ENCODE assay signal across 8 cellular contexts in the genomic region with DNA sequence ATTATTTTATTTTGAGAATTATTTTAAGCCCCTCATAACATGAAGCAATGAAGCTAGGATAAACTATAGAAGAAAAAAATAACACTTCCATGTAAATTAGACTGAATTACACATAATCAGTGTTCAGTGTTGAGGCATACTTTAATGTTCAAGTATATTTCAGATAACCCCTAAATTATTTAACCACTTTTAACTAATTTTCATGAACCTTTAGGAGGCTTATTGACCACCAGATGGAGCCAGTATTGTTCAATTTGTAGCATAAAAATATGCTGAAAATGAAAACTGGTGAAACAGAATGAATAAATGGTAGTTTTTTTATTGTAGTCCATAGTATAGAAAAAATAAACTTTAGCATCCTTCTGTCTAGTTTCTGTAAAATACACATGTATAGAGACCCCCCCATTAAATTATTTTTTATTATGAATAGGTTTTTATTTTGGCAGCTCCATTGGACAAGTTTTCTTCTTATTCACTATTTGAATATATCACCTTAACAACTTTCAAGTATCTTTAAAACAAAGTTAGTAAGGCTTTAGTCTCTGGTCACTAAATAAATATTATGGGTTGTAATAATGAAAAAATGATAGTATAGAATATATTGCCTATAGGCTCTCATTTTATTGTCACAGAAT.
DNase-seq lines count a peak whose midpoint lies in the region; ATAC-seq, FAIRE-seq and TF ChIP-seq lines count a peak whose summit lies in the region.

No MANE protein-coding gene starts in this region.

- TF ChIP-seq POLR2A in K562 (conservative IDR thresholded peaks at IDR 0.05), result no peak

- CTCF ChIA-PET in K562 (lab: Yijun Ruan, JAX; ENCODE audit: low intra/inter-chr PET ratio), result interaction anchor here (0.7 kb wide), 1 partner anchor 525 kb away, joined by 3 read pairs; no protein-coding TSS in a partner anchor

- no peak overlapping the region for H3K4me3 Mint-ChIP-seq in CD4-positive, CD25-positive, alpha-beta regulatory T cell

- H3K9me3 Mint-ChIP-seq in CD4-positive, CD25-positive, alpha-beta regulatory T cell, result peaks cover 0 to 14% (median 1%) of the 10 kb centered on the region in 7 donors

- H3K36me3 Mint-ChIP-seq in CD4-positive, CD25-positive, alpha-beta regulatory T cell, result peaks cover 9% of the 10 kb centered on the region

- TF ChIP-seq EP300 in K562 (IDR thresholded peaks at IDR 0.05; ENCODE audit: low read length), result no peak

- POLR2A ChIA-PET in K562 (lab: Yijun Ruan, JAX), result no interaction called here

- no peak overlapping the region for H3K4me3 ChIP-seq in CD4-positive, CD25-positive, alpha-beta regulatory T cell (ENCODE audit: low read depth, low read length)
- H3K4me3 ChIP-seq in K562, result no peak overlapping the region

- H3K27ac ChIP-seq in CD4-positive, CD25-positive, alpha-beta regulatory T cell (ENCODE audit: insufficient read depth, low read length, poor library complexity, severe bottlenecking), result no peak overlapping the region
- no peak overlapping the region for H3K27ac ChIP-seq in K562 (ENCODE audit: extremely low read depth, low read depth, low read length)

- no peak overlapping the region for H2AFZ ChIP-seq in K562 (ENCODE audit: low read depth, low read length)

- intact Hi-C loops in K562 (cut with micrococcal nuclease) (loop anchor here (1.0 to 5.0 kb wide), 2 partner anchors 78 to 524 kb away; no protein-coding TSS in a partner anchor), left colon (cut with DNase I, micrococcal nuclease) (loop anchor here in 1 of 2 donors (5.0 kb wide), 1 partner anchor 523 kb away; the partner anchor contains the start of gene ADAMTS6)

- H3K27me3 ChIP-seq in CD4-positive, CD25-positive, alpha-beta regulatory T cell (ENCODE audit: control insufficient read depth, insufficient read depth, low read length), result no peaks in the 10 kb centered on the region
- H3K27me3 ChIP-seq in K562 (ENCODE audit: control insufficient read depth in 2 of 2, insufficient read depth in 2 of 2, low read length in 2 of 2), result no peaks in the 10 kb centered on the region

- H3K4me1 Mint-ChIP-seq in CD4-positive, CD25-positive, alpha-beta regulatory T cell, result no peaks in the 10 kb centered on the region

- no peaks in the 10 kb centered on the region for H3K9me1 ChIP-seq in K562 (ENCODE audit: control insufficient read depth, insufficient read depth, low read length)

- H3K36me3 ChIP-seq in CD4-positive, CD25-positive, alpha-beta regulatory T cell (ENCODE audit: control insufficient read depth, insufficient read depth, low read length), result no peaks in the 10 kb centered on the region
- no peaks in the 10 kb centered on the region for H3K36me3 ChIP-seq in K562 (ENCODE audit: control insufficient read depth, insufficient read depth, low read length)

- H3K4me2 ChIP-seq in K562 (ENCODE audit: insufficient read depth, low read length), result no peak overlapping the region

- no peaks in the 10 kb centered on the region for H3K27me3 Mint-ChIP-seq in CD4-positive, CD25-positive, alpha-beta regulatory T cell

- in situ Hi-C loops in K562 (cut with MboI), result loop anchor here (25.0 kb wide), 1 partner anchor 528 kb away; the partner anchor contains the start of gene ADAMTS6

- no peak for FAIRE-seq in K562 (lab: Jason Lieb, UNC)

- H3K9ac ChIP-seq in K562 (ENCODE audit: insufficient read depth in 1 of 2, low read depth in 2 of 2, low read length in 2 of 2), result no peak overlapping the region

- BruUV-seq in K562 (replicated peaks; lab: Mats Ljungman, UMichigan), result no TSS peak

- H3K4me1 ChIP-seq in CD4-positive, CD25-positive, alpha-beta regulatory T cell (ENCODE audit: control insufficient read depth, insufficient read depth, low read length, poor library complexity, severe bottlenecking), result no peaks in the 10 kb centered on the region
- H3K4me1 ChIP-seq in K562 (replicated peaks in 1 of 2; ENCODE audit: control insufficient read depth in 2 of 2, insufficient read depth in 2 of 2, low read length in 2 of 2), result no peaks in the 10 kb centered on the region

- peak in 2 of 3 donors; percentile 29 to 43 for DNase-seq in CD4-positive, CD25-positive, alpha-beta regulatory T cell
- DNase-seq in HT-29 (ENCODE audit: low spot score) (peak; percentile 33), K562 (ENCODE audit: extremely low read depth in 1 of 4, low spot score in 3 of 4) (peak in 2 of 4 experiments; percentile 5 to 26), medulla oblongata (ENCODE audit: extremely low spot score) (peak; percentile 40), left colon (no peak), NCI-H524 treated with DMSO at 0.1 percent for 48 hours (lab: John Stamatoyannopoulos, UW) (no peak), ecto neural progenitor cell (ENCODE audit: low spot score) (no peak)

- H3K9me3 ChIP-seq in CD4-positive, CD25-positive, alpha-beta regulatory T cell (ENCODE audit: control insufficient read depth in 2 of 2, low read length in 2 of 2), result peaks cover 6 to 7% of the 10 kb centered on the region in 2 experiments
- H3K9me3 ChIP-seq in K562 (replicated peaks; ENCODE audit: control insufficient read depth, insufficient read depth, low read depth, low read length), result peaks cover 8% of the 10 kb centered on the region

- TF ChIP-seq RAD21 in K562 (CRISPR knock-in tag; conservative IDR thresholded peaks at IDR 0.05 in 1 of 2, IDR thresholded peaks at IDR 0.05 in 1 of 2), result peak; percentile 64 to 84

- H3K79me2 ChIP-seq in K562 (ENCODE audit: control insufficient read depth, insufficient read depth, low read length), result no peaks in the 10 kb centered on the region

- no peak overlapping the region for H3K27ac Mint-ChIP-seq in CD4-positive, CD25-positive, alpha-beta regulatory T cell

- no peak for ATAC-seq in CD4-positive, CD25-positive, alpha-beta regulatory T cell (ENCODE audit: low read depth in 2 of 2)
- peak; percentile 43; the same call in 1 of the 3 replicates for ATAC-seq in K562
- no peak for ATAC-seq in left colon
- ATAC-seq in GM18861 (IDR thresholded peaks at IDR 0.05; ENCODE audit: unreplicated experiment), result no peak

- peak; percentile 12 to 63 (median 34); a peak in 3 of 6 replicates for TF ChIP-seq CTCF in K562 (IDR thresholded peaks at IDR 0.05 in 2 of 3, conservative IDR thresholded peaks at IDR 0.05 in 1 of 3; ENCODE audit: insufficient read depth in 2 of 3, low read depth in 1 of 3, low read length in 3 of 3)

- no peaks in the 10 kb centered on the region for H4K20me1 ChIP-seq in K562 (replicated peaks; ENCODE audit: control insufficient read depth, insufficient read depth, low read length)

TF ChIP-seq in K562, 482 proteins besides CTCF, POLR2A, EP300 and RAD21:
- 0 out of 2 replicates have a peak, but pooled peaks have one; percentile 45 for TF ChIP-seq DEAF1 (CRISPR knock-in tag; IDR thresholded peaks at IDR 0.05)
- no peak for TF ChIP-seq CCNT2 (IDR thresholded peaks at IDR 0.05; ENCODE audit: borderline replicate concordance, extremely low read depth, insufficient read length, low read depth, low read length)
- TF ChIP-seq SMC3 (conservative IDR thresholded peaks at IDR 0.05; ENCODE audit: insufficient read depth, low read depth, low read length), result 0 out of 2 replicates have a peak, but pooled peaks have one; percentile 20
TF ChIP-seq in K562: peak in this region for 2.

Comparison
In these comparisons a context has a peak if more than half of its experiments do, and no peak if none do; other contexts are left out.
1. DNase-seq: peak in CD4-positive, CD25-positive, alpha-beta regulatory T cell (2 of 3), HT-29 (single experiment) and medulla oblongata (single experiment); none in left colon (0 of 2), NCI-H524 treated with DMSO at 0.1 percent for 48 hours (single experiment) and ecto neural progenitor cell (single experiment).